Comparison of ENCODE assay signal across 18 cellular contexts in genomic region chr1:51998007-51998406, GRCh38. TPM values are rescaled to one million over a fixed set of nuclear protein-coding genes. Genes with fewer than 3 reads are reported as not detected.
A peak's percentile ranks its signal among the peaks of the same experiment; 100 is the strongest.
DNase-seq lines count a peak whose midpoint lies in the region; ATAC-seq and TF ChIP-seq lines count a peak whose summit lies in the region.
"Had no signal": no experiment of that assay in that cellular context is flagged by ENCODE, and none has a peak within 500 bp of the region (broad histone marks: within the 10 kb centered on the region; RNA-seq: fewer than 3 reads in every experiment).

No MANE protein-coding gene starts in this region.

- H3K4me1 Mint-ChIP-seq in activated T-cell treated with anti-CD3 and anti-CD28 coated beads, Interleukin-2, amount 50 U/mL, for 24 hours (ENCODE audit: low read depth): no peaks in the 10 kb centered on the region

- peaks cover 3% of the 10 kb centered on the region for H3K4me1 ChIP-seq in osteoblast (ENCODE audit: insufficient read depth, low read length)
- H3K4me1 ChIP-seq: SJCRH30 had no signal

- H3K9me3 ChIP-seq in osteoblast (ENCODE audit: low read depth, low read length): no peaks in the 10 kb centered on the region
- H3K9me3 ChIP-seq: SJCRH30 had no signal

- H3K79me2 ChIP-seq in osteoblast (ENCODE audit: insufficient read depth, low read length): no peaks in the 10 kb centered on the region

- no peaks in the 10 kb centered on the region for H4K20me1 ChIP-seq in osteoblast (ENCODE audit: insufficient read depth, low read length)

- no peak for ATAC-seq in GM18873 (IDR thresholded peaks at IDR 0.05; ENCODE audit: low FRiP score, unreplicated experiment)
- ATAC-seq: Panc1 had no signal

- H3K36me3 ChIP-seq in osteoblast (ENCODE audit: insufficient read depth, low read length): no peaks in the 10 kb centered on the region
- H3K36me3 ChIP-seq: SJCRH30 had no signal

- H3K4me3 Mint-ChIP-seq in activated T-cell treated with anti-CD3 and anti-CD28 coated beads, Interleukin-2, amount 50 U/mL, for 24 hours: no peak overlapping the region

- no peaks in the 10 kb centered on the region for H3K36me3 Mint-ChIP-seq in activated T-cell treated with anti-CD3 and anti-CD28 coated beads, Interleukin-2, amount 50 U/mL, for 24 hours (ENCODE audit: low read depth)

- H3K4me3 ChIP-seq in osteoblast (ENCODE audit: insufficient read depth, low read length): no peak overlapping the region
- H3K4me3 ChIP-seq: GM23248, SJCRH30 had no signal

- H3K27me3 Mint-ChIP-seq in activated T-cell treated with anti-CD3 and anti-CD28 coated beads, Interleukin-2, amount 50 U/mL, for 24 hours: peaks cover 14% of the 10 kb centered on the region

- no peak overlapping the region for H3K27ac ChIP-seq in osteoblast (ENCODE audit: low read depth, low read length)
- H3K27ac ChIP-seq: C4-2B, GM23248, KMS-11, SJCRH30 had no signal

- DNase-seq in EH (ENCODE audit: low read depth) (peak; percentile 10), NCI-H82 (lab: John Stamatoyannopoulos, UW) (peak; percentile 96), iPS DF 19.7 (ENCODE audit: low read depth, low spot score) (peak; percentile 30), osteoblast (ENCODE audit: insufficient read length, low spot score, missing footprints) (no peak), NCI-H1092 (lab: John Stamatoyannopoulos, UW) (no peak)
- DNase-seq in activated T-cell treated with anti-CD3 and anti-CD28 coated beads, Interleukin-2, amount 50 U/mL, for 24 hours: no peak
- DNase-seq: DMS 273 treated with DMSO at 0.1 percent for 48 hours, GDM1, GM23248, NCI-H1436, NCI-H1930, NCI-H226, NCI-H526, SJCRH30 had no signal

- no peaks in the 10 kb centered on the region for H3K9me3 Mint-ChIP-seq in activated T-cell treated with anti-CD3 and anti-CD28 coated beads, Interleukin-2, amount 50 U/mL, for 24 hours

- H3K4me2 ChIP-seq in osteoblast (ENCODE audit: insufficient read depth, low read length): no peak overlapping the region
- H3K4me2 ChIP-seq: KMS-11 had no signal

- no peak overlapping the region for H3K27ac Mint-ChIP-seq in activated T-cell treated with anti-CD3 and anti-CD28 coated beads, Interleukin-2, amount 50 U/mL, for 24 hours

- H3K27me3 ChIP-seq in osteoblast (ENCODE audit: insufficient read depth, low read length): peaks cover under 1% of the 10 kb centered on the region
- H3K27me3 ChIP-seq: SJCRH30 had no signal

- peak overlapping the region; percentile 61 for H2AFZ ChIP-seq in osteoblast (ENCODE audit: low read length)
- H2AFZ ChIP-seq: GM23248 had no signal

- TF ChIP-seq CTCF in osteoblast (IDR thresholded peaks at IDR 0.05; ENCODE audit: extremely low read depth, low read depth, low read length): no peak

RNA-seq across cellular contexts. Expression of gene RAB3B, which starts 7.5 kb away (rescaled TPM):
- total RNA-seq in osteoblast: 14.5 and 21.2 TPM in 2 replicates

RNA-seq across cellular contexts. Expression of gene KTI12, which starts 35.6 kb away (rescaled TPM):
- 14.5 and 15.6 TPM in 2 replicates for total RNA-seq in osteoblast

RNA-seq across cellular contexts. Expression of gene TXNDC12, which starts 57.0 kb away (rescaled TPM):
- 48.5 and 51.3 TPM in 2 replicates for total RNA-seq in osteoblast

RNA-seq across cellular contexts. Expression of gene BTF3L4, which starts 58.1 kb away (rescaled TPM):
- 104 and 119 TPM in 2 replicates for total RNA-seq in osteoblast

Comparison
In these comparisons a context has a peak if more than half of its experiments do, and no peak if none do; other contexts are left out.
1. DNase-seq: peak in EH (single experiment), NCI-H82 (single experiment) and iPS DF 19.7 (single experiment); none in osteoblast (single experiment), NCI-H1092 (single experiment) and activated T-cell treated with anti-CD3 and anti-CD28 coated beads, Interleukin-2, amount 50 U/mL, for 24 hours (single experiment).